Comparison of ENCODE assay signal across 8 cellular contexts in genomic region chr22:38262051-38262795, GRCh38. TPM values are rescaled to one million over a fixed set of nuclear protein-coding genes. Genes with fewer than 3 reads are reported as not detected.
DNase-seq lines count a peak whose midpoint lies in the region; ATAC-seq and TF ChIP-seq lines count a peak whose summit lies in the region.

No MANE protein-coding gene starts in this region.

- no peak overlapping the region for H3K4me3 Mint-ChIP-seq in activated CD4-positive, alpha-beta T cell treated with anti-CD3 and anti-CD28 coated beads, Interleukin-2, amount 10 ng/mL, durations not matched to agents 24 days and 14 days
- H3K4me3 Mint-ChIP-seq in effector memory CD8-positive, alpha-beta T cell = peak overlapping the region; percentile 14 to 36

- peak; percentile 96 for ATAC-seq in HCT116
- ATAC-seq in effector memory CD8-positive, alpha-beta T cell (replicated peaks) = peak; percentile 42
- ATAC-seq in GM18498 (IDR thresholded peaks at IDR 0.05; ENCODE audit: unreplicated experiment) = no peak
- no peak for ATAC-seq in GM18517 (IDR thresholded peaks at IDR 0.05; ENCODE audit: unreplicated experiment)

- TF ChIP-seq EP300 in transverse colon (IDR thresholded peaks at IDR 0.05; ENCODE audit: low read depth) = no peak

- no peaks in the 10 kb centered on the region for H3K9me3 Mint-ChIP-seq in activated CD4-positive, alpha-beta T cell treated with anti-CD3 and anti-CD28 coated beads, Interleukin-2, amount 10 ng/mL, durations not matched to agents 24 days and 14 days
- no peaks in the 10 kb centered on the region for H3K9me3 Mint-ChIP-seq in effector memory CD8-positive, alpha-beta T cell

- RAD21 ChIA-PET in HCT116 (lab: Charles Lee; ENCODE audit: low non-redundant PET in 1 of 2, low total read pairs in 2 of 2, uncharacterized antibody in 2 of 2, unreplicated experiment in 2 of 2) = no interaction called here

- H3K4me1 ChIP-seq in HCT116 (ENCODE audit: control insufficient read depth in 1 of 2, insufficient read depth in 2 of 2, low read length in 2 of 2) (peaks cover 5 to 6% of the 10 kb centered on the region in 2 experiments; a peak in 2 of 4 replicates), muscle layer of duodenum (ENCODE audit: control insufficient read depth in 1 of 2, insufficient read depth in 2 of 2, low read length in 2 of 2) (peaks cover 37 to 76% of the 10 kb centered on the region in 2 donors), transverse colon (peaks cover 32 to 69% (median 61%) of the 10 kb centered on the region in 4 donors)

- TF ChIP-seq CTCF in AG09309 (IDR thresholded peaks at IDR 0.05; ENCODE audit: control insufficient read depth, insufficient read depth, low read depth, low read length, missing control alignments) (peak; percentile 65), HCT116 (IDR thresholded peaks at IDR 0.05 in 2 of 3, conservative IDR thresholded peaks at IDR 0.05 in 1 of 3; ENCODE audit: borderline replicate concordance in 1 of 3, insufficient read depth in 1 of 3, low read depth in 2 of 3, low read length in 2 of 3) (peak; percentile 60 to 83 (median 70); a peak in 5 of 6 replicates), transverse colon (IDR thresholded peaks at IDR 0.05) (peak; percentile 59 to 66 (median 63))

- peaks cover 19% of the 10 kb centered on the region for H3K4me1 Mint-ChIP-seq in activated CD4-positive, alpha-beta T cell treated with anti-CD3 and anti-CD28 coated beads, Interleukin-2, amount 10 ng/mL, durations not matched to agents 24 days and 14 days
- H3K4me1 Mint-ChIP-seq in effector memory CD8-positive, alpha-beta T cell (ENCODE audit: low read depth in 2 of 2) = peaks cover 40 to 41% of the 10 kb centered on the region in 2 donors

- H3K9ac ChIP-seq in HCT116 (ENCODE audit: low read length) = no peak overlapping the region

- intact Hi-C loops in HCT116 (cut with micrococcal nuclease) = loop anchor here (2.0 kb wide), 1 partner anchor 311 kb away; no protein-coding TSS in a partner anchor
- intact Hi-C loops in activated CD4-positive, alpha-beta T cell treated with anti-CD3 and anti-CD28 coated beads, Interleukin-2, amount 10 ng/mL, durations not matched to agents 24 days and 14 days (cut with micrococcal nuclease) = no loop called here
- intact Hi-C loops in transverse colon (cut with DNase I; ENCODE audit: low total_unique reads) = loop anchor here (5.0 kb wide), 1 partner anchor 55 kb away; the partner anchor contains the start of gene CSNK1E

- no peak overlapping the region for H2AFZ ChIP-seq in HCT116 (ENCODE audit: low read depth, low read length, poor library complexity, severe bottlenecking)

- H3K9me3 ChIP-seq in HCT116 (ENCODE audit: control insufficient read depth in 1 of 2, insufficient read depth in 1 of 2, low read depth in 1 of 2, low read length in 2 of 2) (no peaks in the 10 kb centered on the region), muscle layer of duodenum (ENCODE audit: control insufficient read depth in 1 of 2, low read length in 2 of 2) (no peaks in the 10 kb centered on the region), transverse colon (no peaks in the 10 kb centered on the region)

- no TSS peak for BruUV-seq in HCT116 (replicated peaks; lab: Mats Ljungman, UMichigan)

- in situ Hi-C loops in transverse colon (cut with MboI; ENCODE audit: low pct_ligation_motif_present in 1 of 4, low pct_unique_long_range_greater_than_20kb in 1 of 4, low sequenced_read_pairs in 3 of 4) = loop anchor here in 2 of 4 donors (10.0 kb wide), 1 partner anchor 93 kb away; no protein-coding TSS in a partner anchor

- POLR2A ChIA-PET in HCT116 (lab: Charles Lee) = no interaction called here

- H3K36me3 Mint-ChIP-seq in activated CD4-positive, alpha-beta T cell treated with anti-CD3 and anti-CD28 coated beads, Interleukin-2, amount 10 ng/mL, durations not matched to agents 24 days and 14 days (ENCODE audit: low read depth) = peaks cover 7% of the 10 kb centered on the region
- H3K36me3 Mint-ChIP-seq in effector memory CD8-positive, alpha-beta T cell (ENCODE audit: insufficient read depth) = peaks cover 25% of the 10 kb centered on the region

- 47 to 54% methylated on average over 5 to 20 of the region's 20 CpGs for WGBS in transverse colon (ENCODE audit: low coverage in 1 of 2), 2 donors

- no peak for DNase-seq in AG09309 (ENCODE audit: low read depth)
- DNase-seq in HCT116 (ENCODE audit: low read depth, low spot score) = no peak
- peak; percentile 82 for DNase-seq in activated CD4-positive, alpha-beta T cell treated with anti-CD3 and anti-CD28 coated beads, Interleukin-2, amount 10 ng/mL, durations not matched to agents 24 days and 14 days
- peak; percentile 36 to 54 (median 43) for DNase-seq in effector memory CD8-positive, alpha-beta T cell
- DNase-seq in transverse colon = peak; percentile 78

- no peaks in the 10 kb centered on the region for H3K27me3 Mint-ChIP-seq in activated CD4-positive, alpha-beta T cell treated with anti-CD3 and anti-CD28 coated beads, Interleukin-2, amount 10 ng/mL, durations not matched to agents 24 days and 14 days
- H3K27me3 Mint-ChIP-seq in effector memory CD8-positive, alpha-beta T cell = no peaks in the 10 kb centered on the region

- TF ChIP-seq RAD21 in HCT116 (IDR thresholded peaks at IDR 0.05; ENCODE audit: low read depth) = peak; percentile 70

- H3K27ac Mint-ChIP-seq in activated CD4-positive, alpha-beta T cell treated with anti-CD3 and anti-CD28 coated beads, Interleukin-2, amount 10 ng/mL, durations not matched to agents 24 days and 14 days = peak overlapping the region; percentile 51
- peak overlapping the region; percentile 45 to 78 for H3K27ac Mint-ChIP-seq in effector memory CD8-positive, alpha-beta T cell

- no peaks in the 10 kb centered on the region for H3K27me3 ChIP-seq in HCT116 (ENCODE audit: insufficient read depth, low read length)
- H3K27me3 ChIP-seq in muscle layer of duodenum (ENCODE audit: low read depth, low read length) = no peaks in the 10 kb centered on the region
- H3K27me3 ChIP-seq in transverse colon = no peaks in the 10 kb centered on the region

- peaks cover 4% of the 10 kb centered on the region; the same call in 1 of the 2 replicates for H4K20me1 ChIP-seq in HCT116 (ENCODE audit: insufficient read depth)

- peaks cover 83% of the 10 kb centered on the region for H3K79me2 ChIP-seq in HCT116 (ENCODE audit: insufficient read depth, low read length)

- no peak overlapping the region for H3K4me2 ChIP-seq in HCT116 (ENCODE audit: low read length)

- CTCF ChIA-PET in HCT116 (lab: Charles Lee) = interaction anchor here (1.0 to 1.1 kb wide), 4 partner anchors 9 to 22 kb away, joined by 3 to 5 read pairs (median 4); partner anchors contain the start of gene TMEM184B

- no peak overlapping the region for H3K27ac ChIP-seq in HCT116 (ENCODE audit: low read depth, low read length)
- peak overlapping the region; percentile 24 for H3K27ac ChIP-seq in muscle layer of duodenum (ENCODE audit: low read length)
- peak overlapping the region; percentile 80 to 88 (median 88) for H3K27ac ChIP-seq in transverse colon

- TF ChIP-seq POLR2A in HCT116 (IDR thresholded peaks at IDR 0.05; ENCODE audit: borderline replicate concordance, extremely low read depth, insufficient read depth, insufficient read length) = no peak
- TF ChIP-seq POLR2A in transverse colon (IDR thresholded peaks at IDR 0.05) = no peak

- H3K9me2 ChIP-seq in HCT116 (ENCODE audit: insufficient read depth) = no peaks in the 10 kb centered on the region

- no peak overlapping the region for H3K4me3 ChIP-seq in AG09309 (ENCODE audit: control insufficient read depth, low read depth, low read length)
- no peak overlapping the region for H3K4me3 ChIP-seq in HCT116 (replicated peaks in 1 of 2; ENCODE audit: low read depth in 1 of 2, low read length in 2 of 2)
- H3K4me3 ChIP-seq in muscle layer of duodenum (ENCODE audit: low read depth in 1 of 2, low read length in 2 of 2) = no peak overlapping the region
- H3K4me3 ChIP-seq in transverse colon = no peak overlapping the region

- H3K36me3 ChIP-seq in HCT116 (ENCODE audit: control insufficient read depth in 1 of 2, insufficient read depth in 2 of 2, low read length in 2 of 2) (no peaks in the 10 kb centered on the region), muscle layer of duodenum (ENCODE audit: control insufficient read depth in 1 of 2, insufficient read depth in 2 of 2, low read length in 2 of 2) (no peaks in the 10 kb centered on the region), transverse colon (no peaks in the 10 kb centered on the region)

TF ChIP-seq in HCT116, 20 proteins besides CTCF, POLR2A, EP300 and RAD21 (continues in another document):
- TF ChIP-seq, protein P1, sequence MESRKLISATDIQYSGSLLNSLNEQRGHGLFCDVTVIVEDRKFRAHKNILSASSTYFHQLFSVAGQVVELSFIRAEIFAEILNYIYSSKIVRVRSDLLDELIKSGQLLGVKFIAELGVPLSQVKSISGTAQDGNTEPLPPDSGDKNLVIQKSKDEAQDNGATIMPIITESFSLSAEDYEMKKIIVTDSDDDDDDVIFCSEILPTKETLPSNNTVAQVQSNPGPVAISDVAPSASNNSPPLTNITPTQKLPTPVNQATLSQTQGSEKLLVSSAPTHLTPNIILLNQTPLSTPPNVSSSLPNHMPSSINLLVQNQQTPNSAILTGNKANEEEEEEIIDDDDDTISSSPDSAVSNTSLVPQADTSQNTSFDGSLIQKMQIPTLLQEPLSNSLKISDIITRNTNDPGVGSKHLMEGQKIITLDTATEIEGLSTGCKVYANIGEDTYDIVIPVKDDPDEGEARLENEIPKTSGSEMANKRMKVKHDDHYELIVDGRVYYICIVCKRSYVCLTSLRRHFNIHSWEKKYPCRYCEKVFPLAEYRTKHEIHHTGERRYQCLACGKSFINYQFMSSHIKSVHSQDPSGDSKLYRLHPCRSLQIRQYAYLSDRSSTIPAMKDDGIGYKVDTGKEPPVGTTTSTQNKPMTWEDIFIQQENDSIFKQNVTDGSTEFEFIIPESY (IDR thresholded peaks at IDR 0.05; ENCODE audit: extremely low read depth, insufficient replicate concordance, low read length) = no peak
- TF ChIP-seq CEBPB (IDR thresholded peaks at IDR 0.05; ENCODE audit: low read depth) = no peak
- TF ChIP-seq ELF1 (IDR thresholded peaks at IDR 0.05; ENCODE audit: borderline replicate concordance, low read depth) = no peak
- no peak for TF ChIP-seq EGR1 (IDR thresholded peaks at IDR 0.05; ENCODE audit: low read depth)

RNA-seq across cellular contexts. Expression of gene TMEM184B, which starts 10.6 kb away (rescaled TPM):
- total RNA-seq in HCT116 (2021; ENCODE audit: unreplicated experiment) = 66.0 TPM
- 51.2 and 55.1 TPM in 2 replicates for polyA plus RNA-seq in HCT116 (2012)
- total RNA-seq in activated CD4-positive, alpha-beta T cell treated with anti-CD3 and anti-CD28 coated beads, Interleukin-2, amount 10 ng/mL, durations not matched to agents 24 days and 14 days = 31.9 and 33.1 TPM in 2 replicates
- total RNA-seq in transverse colon = 10 to 100 TPM; 18.7 to 88.4 (median 41.1) TPM

RNA-seq across cellular contexts. Expression of gene CSNK1E, which starts 55.0 kb away (rescaled TPM):
- total RNA-seq in HCT116 (2021; ENCODE audit: unreplicated experiment) (190 TPM), transverse colon (100 to 1,000 TPM in 2 of 4 donors, 10 to 100 TPM in 2; 47.9 to 179 (median 106) TPM)
- polyA plus RNA-seq in HCT116 (2012) = 148 and 171 TPM in 2 replicates
- total RNA-seq in activated CD4-positive, alpha-beta T cell treated with anti-CD3 and anti-CD28 coated beads, Interleukin-2, amount 10 ng/mL, durations not matched to agents 24 days and 14 days = 157 and 159 TPM in 2 replicates

Comparison
In these comparisons a context has a peak if more than half of its experiments do, and no peak if none do; other contexts are left out.
1. DNase-seq: peak in activated CD4-positive, alpha-beta T cell treated with anti-CD3 and anti-CD28 coated beads, Interleukin-2, amount 10 ng/mL, durations not matched to agents 24 days and 14 days (single experiment), effector memory CD8-positive, alpha-beta T cell (3 of 3) and transverse colon (single experiment); none in AG09309 (single experiment) and HCT116 (single experiment).
2. ATAC-seq: peak in HCT116 (single experiment) and effector memory CD8-positive, alpha-beta T cell (single experiment); none in GM18498 (single experiment) and GM18517 (single experiment).
3. Peak in every context shown above with its lines, with median percentiles within 50 percentile points of each other: CTCF ChIP-seq.